8 cellular contexts compared by ENCODE assay signal in genomic region chr1:6199298-6200187, GRCh38. TPM values are rescaled to one million over a fixed set of nuclear protein-coding genes. Genes with fewer than 3 reads are reported as not detected.
DNase-seq lines count a peak whose midpoint lies in the region; ATAC-seq and TF ChIP-seq lines count a peak whose summit lies in the region.

TSS of gene RPL22 (minus strand) at chr1:6199595. CDS start at chr1:6199573, 22 bp downstream.

- H3K4me2 ChIP-seq in mammary epithelial cell (ENCODE audit: insufficient read depth, low read depth, low read length), result peak within 1 kb of the TSS; percentile 86

- H3K9ac ChIP-seq in mammary epithelial cell (ENCODE audit: insufficient read depth, low read length) (peak within 1 kb of the TSS; percentile 96), skeletal muscle tissue (ENCODE audit: low read depth in 1 of 3, low read length in 3 of 3) (peak within 1 kb of the TSS; percentile 91 to 97 (median 97))

- H3K27ac ChIP-seq in WERI-Rb-1, result peak within 1 kb of the TSS; percentile 96
- peak within 1 kb of the TSS; percentile 79 for H3K27ac ChIP-seq in mammary epithelial cell (ENCODE audit: insufficient read depth, low read depth, low read length)
- H3K27ac ChIP-seq in skeletal muscle tissue (ENCODE audit: low read depth, low read length), result peak within 1 kb of the TSS; percentile 83

- peak within 1 kb of the TSS; percentile 94 for H2AFZ ChIP-seq in mammary epithelial cell (ENCODE audit: low read depth, low read length)

- H3K36me3 ChIP-seq in WERI-Rb-1 (peaks cover 41% of the 10 kb centered on the region), mammary epithelial cell (ENCODE audit: insufficient read depth, low read length) (peaks cover 10% of the 10 kb centered on the region), skeletal muscle tissue (ENCODE audit: control insufficient read depth in 3 of 3, insufficient read depth in 3 of 3, low read length in 3 of 3) (peaks cover 11 to 16% (median 16%) of the 10 kb centered on the region in 3 donors)

- in situ Hi-C loops in ACHN (cut with HindIII; ENCODE audit: low pct_ligation_motif_present, low pct_unique_long_range_greater_than_20kb, low sequenced_read_pairs) (no loop called here), mammary epithelial cell (cut with MboI; ENCODE audit: low sequenced_read_pairs in 2 of 2) (no loop called here)

- H3K9me3 ChIP-seq in WERI-Rb-1 (ENCODE audit: severe bottlenecking), result no peaks in the 10 kb centered on the region
- no peaks in the 10 kb centered on the region for H3K9me3 ChIP-seq in mammary epithelial cell (replicated peaks; ENCODE audit: insufficient read depth, low read length)
- H3K9me3 ChIP-seq in iPS-18c (ENCODE audit: control insufficient read depth, insufficient read depth, low read length), result no peaks in the 10 kb centered on the region
- H3K9me3 ChIP-seq in skeletal muscle tissue (ENCODE audit: control insufficient read depth in 3 of 3, low read length in 3 of 3), result no peaks in the 10 kb centered on the region

- no TSS peak for BruUV-seq in mammary epithelial cell (replicated peaks; lab: Mats Ljungman, UMichigan)

- dilution Hi-C loops in mammary epithelial cell (cut with HindIII; ENCODE audit: low sequenced_read_pairs), result loop anchor here (5.0 kb wide), 1 partner anchor 38 kb away; the partner anchor contains the start of gene ICMT

- H3K79me2 ChIP-seq in mammary epithelial cell (ENCODE audit: insufficient read depth, low read length), result peaks cover 48% of the 10 kb centered on the region

- ATAC-seq in GM18873 (IDR thresholded peaks at IDR 0.05; ENCODE audit: low FRiP score, unreplicated experiment), result peak; percentile 86
- peak; percentile 94 for ATAC-seq in HG03139 (IDR thresholded peaks at IDR 0.05; ENCODE audit: unreplicated experiment)

- H3K4me3 ChIP-seq in WERI-Rb-1 (ENCODE audit: low read depth, low read length) (peak within 1 kb of the TSS; percentile 95), mammary epithelial cell (replicated peaks in 1 of 3; ENCODE audit: insufficient read depth in 1 of 3, low read depth in 2 of 3, low read length in 3 of 3) (peak within 1 kb of the TSS; percentile 57 to 85 (median 76)), iPS-18c (ENCODE audit: insufficient read depth, low read depth, low read length) (peak within 1 kb of the TSS; percentile 93), skeletal muscle tissue (ENCODE audit: low read length in 3 of 3) (peak within 1 kb of the TSS; percentile 83 to 96 (median 95))

- CTCF ChIA-PET in mammary epithelial cell (lab: Charles Lee; ENCODE audit: low non-redundant PET), result no interaction called here

- WGBS in mammary epithelial cell (ENCODE audit: low coverage, missing lambda C conversion rate), result 1% methylated on average over 35 of the region's 53 CpGs

- H3K27me3 ChIP-seq in WERI-Rb-1 (ENCODE audit: insufficient read depth, low read depth, severe bottlenecking) (no peaks in the 10 kb centered on the region), mammary epithelial cell (ENCODE audit: insufficient read depth, low read length) (no peaks in the 10 kb centered on the region), skeletal muscle tissue (ENCODE audit: control insufficient read depth in 3 of 3, insufficient read depth in 3 of 3, low read length in 3 of 3) (peaks cover 0 to under 1% (median 0%) of the 10 kb centered on the region in 3 donors)

- H3K4me1 ChIP-seq in mammary epithelial cell (ENCODE audit: insufficient read depth, low read length), result peaks cover 11% of the 10 kb centered on the region
- peaks cover 19 to 24% (median 24%) of the 10 kb centered on the region in 3 donors for H3K4me1 ChIP-seq in skeletal muscle tissue (ENCODE audit: control insufficient read depth in 3 of 3, insufficient read depth in 3 of 3, low read length in 3 of 3)

- intact Hi-C loops in mammary epithelial cell (cut with micrococcal nuclease), result loop anchor here (2.0 to 5.0 kb wide), 3 partner anchors 35 to 193 kb away; partner anchors contain the start of genes ACOT7 and ICMT

- H4K20me1 ChIP-seq in mammary epithelial cell (ENCODE audit: insufficient read depth, low read length), result no peaks in the 10 kb centered on the region

- DNase-seq in ACHN (peak; percentile 98), NCI-H2227 (lab: John Stamatoyannopoulos, UW; ENCODE audit: unreplicated experiment) (peak; percentile 99), WERI-Rb-1 (peak; percentile 99), mammary epithelial cell (peak; percentile 99)

- TF ChIP-seq CTCF in WERI-Rb-1 (IDR thresholded peaks at IDR 0.05; ENCODE audit: low read depth, low read length) (no peak), mammary epithelial cell (conservative IDR thresholded peaks at IDR 0.05 in 1 of 2, IDR thresholded peaks at IDR 0.05 in 1 of 2; ENCODE audit: extremely low read depth in 1 of 2, insufficient read depth in 1 of 2, low read depth in 1 of 2, low read length in 2 of 2) (no peak)

RNA-seq across cellular contexts. Expression of gene RPL22, which starts in this region (rescaled TPM):
- total RNA-seq in mammary epithelial cell, result 100 to 1,000 TPM in 1 of 2 donors, 10 to 100 TPM in 1; 69.7 to 303 TPM
- polyA plus RNA-seq in mammary epithelial cell, result 166 TPM
- 24.4 TPM for polyA minus RNA-seq in mammary epithelial cell
- total RNA-seq in skeletal muscle tissue, result 305 TPM

Comparison
In these comparisons a context has a peak if more than half of its experiments do, and no peak if none do; other contexts are left out.
1. Peak in every context shown above with its lines: DNase-seq, ATAC-seq, H3K4me3 ChIP-seq and H3K27ac ChIP-seq.